1 cellular context compared by ENCODE assay signal in the genomic region with DNA sequence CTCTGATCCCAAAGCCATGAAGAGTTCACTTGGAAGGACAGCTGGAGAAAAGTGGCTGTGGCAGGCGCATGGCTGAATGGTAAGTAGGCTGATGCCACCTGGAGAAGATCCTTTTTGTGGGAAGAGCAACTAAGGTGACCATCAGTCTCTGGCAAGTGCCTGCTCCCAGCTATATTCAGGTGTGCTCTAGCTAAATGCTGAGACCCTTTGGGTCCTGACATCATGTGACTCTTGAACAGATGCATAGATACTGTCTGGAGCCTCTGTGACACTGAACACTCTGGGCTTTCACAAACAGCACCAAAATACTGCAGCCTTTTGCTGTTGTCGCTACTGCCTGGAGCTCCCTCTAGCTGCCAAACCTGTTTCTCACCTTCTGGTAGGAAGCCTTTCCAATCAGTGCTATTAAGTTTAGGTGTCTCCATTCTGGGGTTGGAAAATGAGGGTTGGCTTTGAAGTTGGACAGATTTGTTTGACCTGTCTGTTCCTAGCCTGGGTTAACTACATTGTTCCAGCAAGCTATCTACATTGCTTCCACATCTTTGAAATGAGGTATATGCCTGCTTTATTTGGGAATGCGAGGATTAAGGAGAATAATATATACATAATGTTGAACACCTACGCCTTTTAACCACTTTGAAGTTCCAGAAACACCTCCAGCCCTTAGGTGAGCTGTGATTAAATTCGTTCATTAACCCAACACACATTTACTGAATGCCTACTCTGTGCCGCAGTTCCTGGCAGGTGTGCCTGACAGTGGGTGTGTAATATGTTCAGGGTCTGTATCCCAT.
TF ChIP-seq lines count a peak whose summit lies in the region.

No MANE protein-coding gene starts in this region.

TF ChIP-seq in HCT116, 20 proteins besides CTCF, POLR2A, EP300 and RAD21:
- TF ChIP-seq FOSL1 (IDR thresholded peaks at IDR 0.05; ENCODE audit: low read depth) (no peak), MAX (IDR thresholded peaks at IDR 0.05) (no peak), SRF (IDR thresholded peaks at IDR 0.05; ENCODE audit: low read depth) (peak; percentile 14; the same call in 1 of the 2 replicates), YY1 (IDR thresholded peaks at IDR 0.05; ENCODE audit: extremely low read depth, insufficient replicate concordance, low read depth, low read length) (no peak), TCF7L2 (IDR thresholded peaks at IDR 0.05; ENCODE audit: borderline replicate concordance, extremely low read depth, insufficient read depth, insufficient read length) (peak; percentile 38), EZH2 (IDR thresholded peaks at IDR 0.05) (no peak)
